ENCODE assay signal across 11 cellular contexts in genomic region chr1:15948091-15948591, GRCh38. TPM values are rescaled to one million over a fixed set of nuclear protein-coding genes. Genes with fewer than 3 reads are reported as not detected.
DNase-seq lines count a peak whose midpoint lies in the region; ATAC-seq and TF ChIP-seq lines count a peak whose summit lies in the region.
"Had no signal": no experiment of that assay in that cellular context is flagged by ENCODE, and none has a peak within 500 bp of the region (broad histone marks: within the 10 kb centered on the region; RNA-seq: fewer than 3 reads in every experiment).

No MANE protein-coding gene starts in this region.

- no peak overlapping the region for H4K8ac ChIP-seq in H9 (replicated peaks; ENCODE audit: insufficient read length, low read depth, low read length)

- H4K91ac ChIP-seq in H9 (ENCODE audit: insufficient read length, low read depth, low read length), result no peak overlapping the region

- H2BK12ac ChIP-seq in H9 (ENCODE audit: insufficient read length, low read depth, low read length), result no peak overlapping the region

- H3K4me1 ChIP-seq in H9 (ENCODE audit: insufficient read depth, low read length), result 0 out of 2 replicates have a peak, but pooled peaks cover 2% of the 10 kb centered on the region

- no peak overlapping the region for H2BK120ac ChIP-seq in H9 (ENCODE audit: low read depth, low read length, poor library complexity, severe bottlenecking)

- H3T11ph ChIP-seq in H9 (ENCODE audit: low read length), result no peak overlapping the region

- H2AK5ac ChIP-seq in H9 (ENCODE audit: insufficient read length, low read length), result no peak overlapping the region

- no peak overlapping the region for H3K14ac ChIP-seq in H9 (ENCODE audit: insufficient read depth, low read length)

- H3K27me3 ChIP-seq in H9 (ENCODE audit: insufficient read depth, low read length), result no peaks in the 10 kb centered on the region

- H4K5ac ChIP-seq in H9 (ENCODE audit: insufficient read length, low read depth, low read length), result no peak overlapping the region

- no peak overlapping the region for H3K27ac ChIP-seq in H9 (ENCODE audit: insufficient read length, low read depth, low read length)
- H3K27ac ChIP-seq: HL-60 had no signal

- no peaks in the 10 kb centered on the region for H3K27me3 Mint-ChIP-seq in H9 (ENCODE audit: low read depth)
- H3K27me3 Mint-ChIP-seq in activated T-helper 17 cell treated with anti-CD3 and anti-CD28 coated beads, Interleukin-2, amount 50 U/mL, for 72 hours, result no peaks in the 10 kb centered on the region
- H3K27me3 Mint-ChIP-seq in immature natural killer cell (ENCODE audit: low read depth in 3 of 3), result peaks cover 3 to 28% (median 14%) of the 10 kb centered on the region in 3 donors
- no peaks in the 10 kb centered on the region for H3K27me3 Mint-ChIP-seq in stimulated activated naive CD8-positive, alpha-beta T cell treated with anti-CD3 and anti-CD28 coated beads, Interleukin-15, Interleukin-2, amounts not matched to agents 100 ng/mL and 50 ng/mL, for 24 hours

- H2AFZ ChIP-seq in H9 (ENCODE audit: low read length), result no peak overlapping the region

- TF ChIP-seq CTCF in H9 (conservative IDR thresholded peaks at IDR 0.05), result no peak

- no peaks in the 10 kb centered on the region for H3K23me2 ChIP-seq in H9 (ENCODE audit: insufficient read length, low read depth, low read length, poor library complexity, severe bottlenecking)

- H3K36me3 Mint-ChIP-seq in H9 (ENCODE audit: insufficient read depth in 1 of 3, low read depth in 3 of 3), result peaks cover 9 to 36% (median 20%) of the 10 kb centered on the region in 3 experiments
- peaks cover 86% of the 10 kb centered on the region for H3K36me3 Mint-ChIP-seq in activated T-helper 17 cell treated with anti-CD3 and anti-CD28 coated beads, Interleukin-2, amount 50 U/mL, for 72 hours (ENCODE audit: low read depth)
- peaks cover 0 to 4% (median 0%) of the 10 kb centered on the region in 3 donors for H3K36me3 Mint-ChIP-seq in immature natural killer cell
- peaks cover 43% of the 10 kb centered on the region for H3K36me3 Mint-ChIP-seq in stimulated activated naive CD8-positive, alpha-beta T cell treated with anti-CD3 and anti-CD28 coated beads, Interleukin-15, Interleukin-2, amounts not matched to agents 100 ng/mL and 50 ng/mL, for 24 hours (ENCODE audit: low read depth)

- H3K79me1 ChIP-seq in H9 (ENCODE audit: insufficient read depth, low read depth, low read length, poor library complexity, severe bottlenecking), result no peaks in the 10 kb centered on the region

- DNase-seq in H9 (no peak), immature natural killer cell (no peak), NCI-H2171 treated with DMSO at 0.1 percent for 48 hours (lab: John Stamatoyannopoulos, UW) (no peak), SKM-1 (lab: John Stamatoyannopoulos, UW; ENCODE audit: unreplicated experiment) (no peak)
- DNase-seq: GDM1, NCI-H524 had no signal

- WGBS in H9 (ENCODE audit: extremely low coverage, insufficient read length, low lambda C conversion rate), result no CpG with 5 or more reads among the region's 16 CpGs

- H3K23ac ChIP-seq in H9 (ENCODE audit: insufficient read length, low read depth, low read length), result no peak overlapping the region

- H3K27ac Mint-ChIP-seq in H9 (peak overlapping the region in 2 of 3 experiments; percentile 14 to 46; a peak in 3 of 7 replicates), immature natural killer cell (peak overlapping the region; percentile 87 to 99 (median 95))
- H3K27ac Mint-ChIP-seq in activated T-helper 17 cell treated with anti-CD3 and anti-CD28 coated beads, Interleukin-2, amount 50 U/mL, for 72 hours, result peak overlapping the region; percentile 98
- peak overlapping the region; percentile 99 for H3K27ac Mint-ChIP-seq in stimulated activated naive CD8-positive, alpha-beta T cell treated with anti-CD3 and anti-CD28 coated beads, Interleukin-15, Interleukin-2, amounts not matched to agents 100 ng/mL and 50 ng/mL, for 24 hours

- no peaks in the 10 kb centered on the region for H3K79me2 ChIP-seq in H9 (ENCODE audit: insufficient read depth, low read length)

- no peak overlapping the region for H2BK15ac ChIP-seq in H9 (ENCODE audit: low read depth, low read length)

- peaks cover 5% of the 10 kb centered on the region for H4K20me1 ChIP-seq in H9 (ENCODE audit: control insufficient read depth, insufficient read depth, insufficient read length)

- no peak overlapping the region for H3K9ac ChIP-seq in H9 (ENCODE audit: extremely low read depth, insufficient read length, low read length)

- H3K56ac ChIP-seq in H9 (ENCODE audit: insufficient read length, low read depth, low read length), result no peak overlapping the region

- H2BK5ac ChIP-seq in H9 (ENCODE audit: insufficient read length, low read length), result no peak overlapping the region

- no peak overlapping the region for H2BK20ac ChIP-seq in H9 (ENCODE audit: low read depth, low read length, poor library complexity, severe bottlenecking)

- no peak overlapping the region for H3K4me3 Mint-ChIP-seq in H9
- peak overlapping the region; percentile 82 for H3K4me3 Mint-ChIP-seq in activated T-helper 17 cell treated with anti-CD3 and anti-CD28 coated beads, Interleukin-2, amount 50 U/mL, for 72 hours
- H3K4me3 Mint-ChIP-seq in immature natural killer cell, result peak overlapping the region in 3 of 5 donors; percentile 9 to 75 (median 38)
- H3K4me3 Mint-ChIP-seq in stimulated activated naive CD8-positive, alpha-beta T cell treated with anti-CD3 and anti-CD28 coated beads, Interleukin-15, Interleukin-2, amounts not matched to agents 100 ng/mL and 50 ng/mL, for 24 hours, result peak overlapping the region; percentile 76

- H3K18ac ChIP-seq in H9 (ENCODE audit: insufficient read length, low read depth, low read length), result no peak overlapping the region

- no peak overlapping the region for H3K4me2 ChIP-seq in H9 (ENCODE audit: insufficient read depth, insufficient read length, low read length)

- H3K9me3 Mint-ChIP-seq in H9 (no peaks in the 10 kb centered on the region), immature natural killer cell (peaks cover 0 to 2% (median 0%) of the 10 kb centered on the region in 6 donors)
- H3K9me3 Mint-ChIP-seq in activated T-helper 17 cell treated with anti-CD3 and anti-CD28 coated beads, Interleukin-2, amount 50 U/mL, for 72 hours, result no peaks in the 10 kb centered on the region
- H3K9me3 Mint-ChIP-seq in stimulated activated naive CD8-positive, alpha-beta T cell treated with anti-CD3 and anti-CD28 coated beads, Interleukin-15, Interleukin-2, amounts not matched to agents 100 ng/mL and 50 ng/mL, for 24 hours, result no peaks in the 10 kb centered on the region

- H3K9me3 ChIP-seq in H9 (ENCODE audit: control insufficient read depth, low read depth, low read length), result no peaks in the 10 kb centered on the region

- H3K4ac ChIP-seq in H9 (ENCODE audit: low read depth, low read length), result no peak overlapping the region

- H3K4me1 Mint-ChIP-seq in H9, result peaks cover 43 to 46% of the 10 kb centered on the region in 2 experiments
- peaks cover 62% of the 10 kb centered on the region for H3K4me1 Mint-ChIP-seq in activated T-helper 17 cell treated with anti-CD3 and anti-CD28 coated beads, Interleukin-2, amount 50 U/mL, for 72 hours
- H3K4me1 Mint-ChIP-seq in immature natural killer cell, result peaks cover 60 to 68% of the 10 kb centered on the region in 2 donors
- peaks cover 63% of the 10 kb centered on the region for H3K4me1 Mint-ChIP-seq in stimulated activated naive CD8-positive, alpha-beta T cell treated with anti-CD3 and anti-CD28 coated beads, Interleukin-15, Interleukin-2, amounts not matched to agents 100 ng/mL and 50 ng/mL, for 24 hours (ENCODE audit: low read depth)

- ATAC-seq in activated T-helper 17 cell treated with anti-CD3 and anti-CD28 coated beads, Interleukin-2, amount 50 U/mL, for 72 hours (replicated peaks), result peak; percentile 38
- ATAC-seq in GM21528 (IDR thresholded peaks at IDR 0.05; ENCODE audit: low FRiP score, unreplicated experiment), result no peak
- ATAC-seq in HG02852 (IDR thresholded peaks at IDR 0.05; ENCODE audit: unreplicated experiment), result no peak

RNA-seq across cellular contexts. Expression of gene ZBTB17, which starts 27.8 kb away (rescaled TPM):
- total RNA-seq in H9 (2021), result 16.5 and 16.7 TPM in 2 replicates
- 100 to 1,000 TPM in 1 of 2 donors, 10 to 100 TPM in 1; 62.0 to 135 TPM for total RNA-seq in activated T-helper 17 cell treated with anti-CD3 and anti-CD28 coated beads, Interleukin-2, amount 50 U/mL, for 72 hours
- polyA plus RNA-seq in immature natural killer cell, result 10 to 100 TPM in 1 of 3 donors, 1 to 10 TPM in 2; 6.1 to 21.4 (median 7.0) TPM

RNA-seq across cellular contexts. Expression of gene SRARP, which starts 55.9 kb away (rescaled TPM):
- total RNA-seq in H9 (2021), result not detected in 2 replicates
- total RNA-seq in activated T-helper 17 cell treated with anti-CD3 and anti-CD28 coated beads, Interleukin-2, amount 50 U/mL, for 72 hours, result not detected
- polyA plus RNA-seq in immature natural killer cell, result not detected

Comparison
In these comparisons a context has a peak if more than half of its experiments do, and no peak if none do; other contexts are left out.
1. H3K27ac Mint-ChIP-seq: peak in every context shown above with its lines; median percentile 99 in stimulated activated naive CD8-positive, alpha-beta T cell treated with anti-CD3 and anti-CD28 coated beads, Interleukin-15, Interleukin-2, amounts not matched to agents 100 ng/mL and 50 ng/mL, for 24 hours; 98 in activated T-helper 17 cell treated with anti-CD3 and anti-CD28 coated beads, Interleukin-2, amount 50 U/mL, for 72 hours; 95 in immature natural killer cell; 30 in H9.
2. H3K4me3 Mint-ChIP-seq: peak in activated T-helper 17 cell treated with anti-CD3 and anti-CD28 coated beads, Interleukin-2, amount 50 U/mL, for 72 hours (single experiment), immature natural killer cell (3 of 5) and stimulated activated naive CD8-positive, alpha-beta T cell treated with anti-CD3 and anti-CD28 coated beads, Interleukin-15, Interleukin-2, amounts not matched to agents 100 ng/mL and 50 ng/mL, for 24 hours (single experiment); none in H9 (0 of 2).